Comparison of ENCODE assay signal across 20 cellular contexts in the genomic region with DNA sequence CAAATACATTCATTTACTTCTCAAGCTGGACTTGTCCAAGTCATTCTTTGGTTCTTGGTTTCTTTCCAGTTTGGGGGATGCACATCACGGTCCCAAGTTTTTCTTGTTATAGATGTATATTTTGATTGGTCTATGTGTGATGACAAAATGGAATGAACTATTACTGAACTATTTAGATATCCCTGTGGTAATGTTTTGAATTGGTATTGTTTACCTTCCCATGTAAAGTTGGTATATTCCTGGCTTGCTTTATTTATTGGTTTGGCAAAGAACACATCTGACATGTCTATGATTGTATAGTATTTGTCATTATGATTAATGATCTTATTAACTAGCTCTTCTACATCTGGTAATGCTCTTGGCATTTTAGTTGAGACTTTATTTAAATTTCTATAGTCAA. TPM values are rescaled to one million over a fixed set of nuclear protein-coding genes. Genes with fewer than 3 reads are reported as not detected.
A peak's percentile ranks its signal among the peaks of the same experiment; 100 is the strongest.
DNase-seq lines count a peak whose midpoint lies in the region; ATAC-seq, FAIRE-seq and TF ChIP-seq lines count a peak whose summit lies in the region.
"Had no signal": no experiment of that assay in that cellular context is flagged by ENCODE, and none has a peak within 500 bp of the region (broad histone marks: within the 10 kb centered on the region; RNA-seq: fewer than 3 reads in every experiment).

No MANE protein-coding gene starts in this region.

- FAIRE-seq in GM12892 (lab: Jason Lieb, UNC) (peak; percentile 36), astrocyte (lab: Jason Lieb, UNC) (peak; percentile 13)
- FAIRE-seq: GM19239, H54, HTR-8/SVneo had no signal

- H3K36me3 Mint-ChIP-seq in astrocyte (ENCODE audit: low read depth, unreplicated experiment) = no peaks in the 10 kb centered on the region
- H3K36me3 Mint-ChIP-seq in activated T-helper 2 cell treated with anti-CD3 and anti-CD28 coated beads, Interferon-gamma antibody, Interleukin-2, Interleukin-4, amounts not matched to agents 10 μg/mL and 5 μg/mL and 100 μg/mL, durations not matched to agents 14 hours and 24 hours and 36 hours (ENCODE audit: low read depth) = no peaks in the 10 kb centered on the region
- H3K36me3 Mint-ChIP-seq: CD14-positive monocyte; CD4-positive, alpha-beta memory T cell had no signal

- H3K4me1 Mint-ChIP-seq in astrocyte (ENCODE audit: low read depth, unreplicated experiment) = no peaks in the 10 kb centered on the region
- peaks cover 5% of the 10 kb centered on the region for H3K4me1 Mint-ChIP-seq in activated T-helper 2 cell treated with anti-CD3 and anti-CD28 coated beads, Interferon-gamma antibody, Interleukin-2, Interleukin-4, amounts not matched to agents 10 μg/mL and 5 μg/mL and 100 μg/mL, durations not matched to agents 14 hours and 24 hours and 36 hours (ENCODE audit: low read depth)
- H3K4me1 Mint-ChIP-seq: CD14-positive monocyte had no signal

- no peak overlapping the region for H3K27ac Mint-ChIP-seq in astrocyte (ENCODE audit: unreplicated experiment)
- H3K27ac Mint-ChIP-seq in activated T-helper 2 cell treated with anti-CD3 and anti-CD28 coated beads, Interferon-gamma antibody, Interleukin-2, Interleukin-4, amounts not matched to agents 10 μg/mL and 5 μg/mL and 100 μg/mL, durations not matched to agents 14 hours and 24 hours and 36 hours = no peak overlapping the region
- H3K27ac Mint-ChIP-seq: CD14-positive monocyte; CD4-positive, alpha-beta memory T cell; GM23338; HFFc6 had no signal

- no peak overlapping the region for H3K9ac ChIP-seq in astrocyte (ENCODE audit: low read length)
- H3K9ac ChIP-seq: BLaER1 had no signal

- no peaks in the 10 kb centered on the region for H3K9me3 ChIP-seq in astrocyte (ENCODE audit: insufficient read depth, low read depth, low read length)
- no peaks in the 10 kb centered on the region for H3K9me3 ChIP-seq in lower lobe of right lung
- H3K9me3 ChIP-seq: BLaER1 had no signal

- TF ChIP-seq POLR2A in GM12892 (IDR thresholded peaks at IDR 0.05; ENCODE audit: low read depth, low read length) = no peak

- H3K36me3 ChIP-seq in astrocyte (ENCODE audit: insufficient read depth, low read length) (no peaks in the 10 kb centered on the region), lower lobe of right lung (no peaks in the 10 kb centered on the region)
- H3K36me3 ChIP-seq: BLaER1 had no signal

- H4K20me1 ChIP-seq in astrocyte (ENCODE audit: insufficient read depth, low read length) = no peaks in the 10 kb centered on the region
- H4K20me1 ChIP-seq: BLaER1 had no signal

- H3K27me3 Mint-ChIP-seq in astrocyte (ENCODE audit: low read depth, unreplicated experiment) = no peaks in the 10 kb centered on the region
- peaks cover 39% of the 10 kb centered on the region for H3K27me3 Mint-ChIP-seq in activated T-helper 2 cell treated with anti-CD3 and anti-CD28 coated beads, Interferon-gamma antibody, Interleukin-2, Interleukin-4, amounts not matched to agents 10 μg/mL and 5 μg/mL and 100 μg/mL, durations not matched to agents 14 hours and 24 hours and 36 hours (ENCODE audit: low read depth)

- no peak overlapping the region for H3K4me3 Mint-ChIP-seq in astrocyte (ENCODE audit: unreplicated experiment)
- no peak overlapping the region for H3K4me3 Mint-ChIP-seq in activated T-helper 2 cell treated with anti-CD3 and anti-CD28 coated beads, Interferon-gamma antibody, Interleukin-2, Interleukin-4, amounts not matched to agents 10 μg/mL and 5 μg/mL and 100 μg/mL, durations not matched to agents 14 hours and 24 hours and 36 hours (ENCODE audit: low read depth)
- H3K4me3 Mint-ChIP-seq: CD14-positive monocyte; CD4-positive, alpha-beta memory T cell; GM23338; HFFc6 had no signal

- ATAC-seq in GM21526 (IDR thresholded peaks at IDR 0.05; ENCODE audit: low FRiP score, unreplicated experiment) = no peak
- no peak for ATAC-seq in lower lobe of right lung
- ATAC-seq: GM23338 had no signal

- H2AFZ ChIP-seq in astrocyte (ENCODE audit: low read depth, low read length) = no peak overlapping the region
- H2AFZ ChIP-seq: GM23338 had no signal

- H3K27me3 ChIP-seq in astrocyte (ENCODE audit: insufficient read depth, low read length) (no peaks in the 10 kb centered on the region), lower lobe of right lung (ENCODE audit: low read depth) (no peaks in the 10 kb centered on the region)
- H3K27me3 ChIP-seq: BLaER1 had no signal

- intact Hi-C loops in lower lobe of right lung (cut with DNase I) = no loop called here
- intact Hi-C loops in activated T-helper 2 cell treated with anti-CD3 and anti-CD28 coated beads, Interferon-gamma antibody, Interleukin-2, Interleukin-4, amounts not matched to agents 10 μg/mL and 5 μg/mL and 100 μg/mL, durations not matched to agents 14 hours and 24 hours and 36 hours (cut with micrococcal nuclease) = no loop called here

- H3K4me1 ChIP-seq in astrocyte (ENCODE audit: insufficient read depth, low read length) (no peaks in the 10 kb centered on the region), lower lobe of right lung (no peaks in the 10 kb centered on the region)

- TF ChIP-seq CTCF in astrocyte (IDR thresholded peaks at IDR 0.05; ENCODE audit: insufficient read depth, low read depth, low read length) (no peak), lower lobe of right lung (IDR thresholded peaks at IDR 0.05) (no peak)

- H3K27ac ChIP-seq in astrocyte (ENCODE audit: low read depth, low read length) (no peak overlapping the region), lower lobe of right lung (no peak overlapping the region)
- H3K27ac ChIP-seq: BLaER1 had no signal

- DNase-seq in GM12892 (ENCODE audit: insufficient read length) (no peak), NCI-H446 treated with DMSO at 0.1 percent for 48 hours (lab: John Stamatoyannopoulos, UW) (peak; percentile 86), astrocyte (ENCODE audit: low read depth) (no peak), lower lobe of right lung (no peak), germinal center (ENCODE audit: low spot score) (no peak)
- no peak for DNase-seq in activated T-helper 2 cell treated with anti-CD3 and anti-CD28 coated beads, Interferon-gamma antibody, Interleukin-2, Interleukin-4, amounts not matched to agents 10 μg/mL and 5 μg/mL and 100 μg/mL, durations not matched to agents 14 hours and 24 hours and 36 hours (ENCODE audit: low spot score)
- DNase-seq: 8988T; CD4-positive, alpha-beta memory T cell; DMS79 treated with DMSO at 0.1 percent for 48 hours; GF-D8; HCEC 1CT; HFFc6; IMR-90 had no signal

- H3K79me2 ChIP-seq in astrocyte (ENCODE audit: insufficient read depth, low read length) = no peaks in the 10 kb centered on the region

- no peak overlapping the region for H3K4me3 ChIP-seq in astrocyte (ENCODE audit: insufficient read depth, low read depth, low read length)
- H3K4me3 ChIP-seq in lower lobe of right lung = no peak overlapping the region
- H3K4me3 ChIP-seq: BLaER1, GM23338 had no signal

- H3K9me3 Mint-ChIP-seq in astrocyte (ENCODE audit: unreplicated experiment) = no peaks in the 10 kb centered on the region
- H3K9me3 Mint-ChIP-seq in activated T-helper 2 cell treated with anti-CD3 and anti-CD28 coated beads, Interferon-gamma antibody, Interleukin-2, Interleukin-4, amounts not matched to agents 10 μg/mL and 5 μg/mL and 100 μg/mL, durations not matched to agents 14 hours and 24 hours and 36 hours = no peaks in the 10 kb centered on the region
- H3K9me3 Mint-ChIP-seq: CD14-positive monocyte; CD4-positive, alpha-beta memory T cell; GM23338; HFFc6 had no signal

- H3K4me2 ChIP-seq in astrocyte (ENCODE audit: low read length) = no peak overlapping the region
- H3K4me2 ChIP-seq: BLaER1, GM23338 had no signal

RNA-seq across cellular contexts. Expression of a gene that starts 22.4 kb away (rescaled TPM):
- polyA plus RNA-seq in GM12892 (2012; ENCODE audit: missing spikeins) = 55.9 TPM
- 39.0 and 41.4 TPM in 2 replicates for total RNA-seq in astrocyte
- 41.9 TPM for total RNA-seq in lower lobe of right lung
- 86.4 and 87.0 TPM in 2 replicates for total RNA-seq in activated T-helper 2 cell treated with anti-CD3 and anti-CD28 coated beads, Interferon-gamma antibody, Interleukin-2, Interleukin-4, amounts not matched to agents 10 μg/mL and 5 μg/mL and 100 μg/mL, durations not matched to agents 14 hours and 24 hours and 36 hours

RNA-seq across cellular contexts. Expression of a gene that starts 24.8 kb away (rescaled TPM):
- polyA plus RNA-seq in GM12892 (2012; ENCODE audit: missing spikeins) = 2.8 TPM
- total RNA-seq in astrocyte = 6.2 and 7.6 TPM in 2 replicates
- total RNA-seq in lower lobe of right lung = 9.1 TPM
- 6.7 and 6.9 TPM in 2 replicates for total RNA-seq in activated T-helper 2 cell treated with anti-CD3 and anti-CD28 coated beads, Interferon-gamma antibody, Interleukin-2, Interleukin-4, amounts not matched to agents 10 μg/mL and 5 μg/mL and 100 μg/mL, durations not matched to agents 14 hours and 24 hours and 36 hours

RNA-seq across cellular contexts. Expression of a gene that starts 43.2 kb away (rescaled TPM):
- 17.9 TPM for polyA plus RNA-seq in GM12892 (2012; ENCODE audit: missing spikeins)
- total RNA-seq in astrocyte = 16.2 and 20.6 TPM in 2 replicates
- 39.8 TPM for total RNA-seq in lower lobe of right lung
- total RNA-seq in activated T-helper 2 cell treated with anti-CD3 and anti-CD28 coated beads, Interferon-gamma antibody, Interleukin-2, Interleukin-4, amounts not matched to agents 10 μg/mL and 5 μg/mL and 100 μg/mL, durations not matched to agents 14 hours and 24 hours and 36 hours = 46.0 and 51.6 TPM in 2 replicates

RNA-seq across cellular contexts. Expression of a gene that starts 55.5 kb away (rescaled TPM):
- polyA plus RNA-seq in GM12892 (2012; ENCODE audit: missing spikeins) = 5.6 TPM
- total RNA-seq in astrocyte (34.9 and 37.7 TPM in 2 replicates), lower lobe of right lung (25.0 TPM)
- total RNA-seq in activated T-helper 2 cell treated with anti-CD3 and anti-CD28 coated beads, Interferon-gamma antibody, Interleukin-2, Interleukin-4, amounts not matched to agents 10 μg/mL and 5 μg/mL and 100 μg/mL, durations not matched to agents 14 hours and 24 hours and 36 hours = 27.1 TPM in 2 replicates
